In genomic region chr17:27985306-27985705, GRCh38 we compare ENCODE assay signal across 20 cellular contexts. TPM values are rescaled to one million over a fixed set of nuclear protein-coding genes. Genes with fewer than 3 reads are reported as not detected.
A peak's percentile ranks its signal among the peaks of the same experiment; 100 is the strongest.
DNase-seq lines count a peak whose midpoint lies in the region; ATAC-seq and TF ChIP-seq lines count a peak whose summit lies in the region.
"Had no signal": no experiment of that assay in that cellular context is flagged by ENCODE, and none has a peak within 500 bp of the region (broad histone marks: within the 10 kb centered on the region; RNA-seq: fewer than 3 reads in every experiment).

No MANE protein-coding gene starts in this region.

- no peak overlapping the region for H3K4me3 Mint-ChIP-seq in MCF 10A (ENCODE audit: unreplicated experiment)
- H3K4me3 Mint-ChIP-seq: dendritic cell treated with granulocyte-macrophage colony-stimulating factor and Interleukin-4, amounts not matched to agents 40 ng/mL and 50 ng/mL, for 4 days; neural crest cell had no signal

- CTCF ChIA-PET in MCF 10A (lab: Yijun Ruan, JAX) (no interaction called here), GM10248 (lab: Yijun Ruan, JAX) (interaction anchor here (0.9 to 1.5 kb wide), 4 partner anchors 8 to 18 kb away, joined by 3 to 5 read pairs (median 4); no protein-coding TSS in a partner anchor)

- H3K27me3 ChIP-seq in breast epithelium = no peaks in the 10 kb centered on the region
- H3K27me3 ChIP-seq in OCI-LY3 (ENCODE audit: low read depth, low read length) = peaks cover 19% of the 10 kb centered on the region
- H3K27me3 ChIP-seq in gastroesophageal sphincter = peaks cover 10% of the 10 kb centered on the region

- no peaks in the 10 kb centered on the region for H3K4me1 ChIP-seq in breast epithelium
- H3K4me1 ChIP-seq in OCI-LY3 (ENCODE audit: low read length) = peaks cover 9% of the 10 kb centered on the region; the same call in 1 of the 2 replicates
- H3K4me1 ChIP-seq in gastroesophageal sphincter = no peaks in the 10 kb centered on the region

- H2AFZ ChIP-seq in OCI-LY3 (ENCODE audit: low read depth, low read length) = peak overlapping the region; percentile 94

- TF ChIP-seq POLR2A in breast epithelium (IDR thresholded peaks at IDR 0.05) = no peak
- no peak for TF ChIP-seq POLR2A in gastroesophageal sphincter (IDR thresholded peaks at IDR 0.05)

- BruUV-seq in MCF 10A (replicated peaks; lab: Mats Ljungman, UMichigan) = no TSS peak

- H3K9me3 ChIP-seq in breast epithelium = no peaks in the 10 kb centered on the region
- no peaks in the 10 kb centered on the region for H3K9me3 ChIP-seq in OCI-LY3 (ENCODE audit: insufficient read depth, low read length)
- H3K9me3 ChIP-seq in gastroesophageal sphincter = no peaks in the 10 kb centered on the region
- H3K9me3 ChIP-seq: HAP-1 had no signal

- peaks cover 17% of the 10 kb centered on the region for H3K4me1 Mint-ChIP-seq in MCF 10A (ENCODE audit: insufficient read depth, unreplicated experiment)

- H3K4me2 ChIP-seq in OCI-LY3 (ENCODE audit: low read length) = peak overlapping the region; percentile 66
- H3K4me2 ChIP-seq: KMS-11 had no signal

- peak overlapping the region; percentile 45 to 63 for H3K27ac ChIP-seq in breast epithelium
- H3K27ac ChIP-seq in OCI-LY3 (ENCODE audit: low read length) = no peak overlapping the region
- peak overlapping the region in 3 of 4 donors; percentile 20 to 51 (median 50) for H3K27ac ChIP-seq in gastroesophageal sphincter
- H3K27ac ChIP-seq in substantia nigra (ENCODE audit: low read depth, low read length, poor library complexity, severe bottlenecking) = peak overlapping the region; percentile 30
- H3K27ac ChIP-seq: KMS-11 had no signal

- no peak overlapping the region for H3K27ac Mint-ChIP-seq in MCF 10A (ENCODE audit: low read depth, unreplicated experiment)
- H3K27ac Mint-ChIP-seq: CD4-positive, alpha-beta memory T cell; dendritic cell treated with granulocyte-macrophage colony-stimulating factor and Interleukin-4, amounts not matched to agents 40 ng/mL and 50 ng/mL, for 4 days had no signal

- DNase-seq in breast epithelium (ENCODE audit: low spot score in 2 of 2) = no peak
- DNase-seq in MCF 10A (ENCODE audit: unreplicated experiment) = no peak
- DNase-seq in substantia nigra (lab: John Stamatoyannopoulos, UW) = no peak
- DNase-seq in GM10248 (ENCODE audit: extremely low spot score) = no peak
- no peak for DNase-seq in putamen (ENCODE audit: low spot score)
- DNase-seq in activated gamma-delta T cell treated with Interleukin-2 at 50 U/mL for 16 hours = no peak
- DNase-seq: activated CD4-positive, alpha-beta T cell treated with anti-CD3 and anti-CD28 coated beads, Interleukin-2, amount 50 U/mL, for 48 hours; aorta; CD4-positive, alpha-beta memory T cell; NCI-H2081; NCI-H526; SHP77 treated with DMSO at 0.1 percent for 48 hours; stimulated activated naive CD4-positive, alpha-beta T cell treated with Interleukin-2 at 50 U/mL for 16 hours; T1000 had no signal

- H3K36me3 ChIP-seq in breast epithelium (no peaks in the 10 kb centered on the region), OCI-LY3 (replicated peaks; ENCODE audit: low read depth, low read length) (no peaks in the 10 kb centered on the region), gastroesophageal sphincter (no peaks in the 10 kb centered on the region)
- H3K36me3 ChIP-seq: HAP-1 had no signal

- no peak for TF ChIP-seq EP300 in gastroesophageal sphincter (IDR thresholded peaks at IDR 0.05)

- no peaks in the 10 kb centered on the region for H3K27me3 Mint-ChIP-seq in MCF 10A (ENCODE audit: insufficient read depth, unreplicated experiment)

- peaks cover 7% of the 10 kb centered on the region for H3K36me3 Mint-ChIP-seq in MCF 10A (ENCODE audit: insufficient read depth, unreplicated experiment)
- H3K36me3 Mint-ChIP-seq: CD4-positive, alpha-beta memory T cell had no signal

- H4K20me1 ChIP-seq in OCI-LY3 (ENCODE audit: insufficient read depth, low read length) = no peaks in the 10 kb centered on the region

- no peaks in the 10 kb centered on the region for H3K9me3 Mint-ChIP-seq in MCF 10A (ENCODE audit: unreplicated experiment)
- H3K9me3 Mint-ChIP-seq: neural crest cell had no signal

- 21 to 57% methylated on average over 5 to 7 of the region's 7 CpGs for WGBS in gastroesophageal sphincter (ENCODE audit: low coverage in 1 of 2), 2 donors

- no peaks in the 10 kb centered on the region for H3K79me2 ChIP-seq in OCI-LY3 (ENCODE audit: low read length)

- no peak overlapping the region for H3K9ac ChIP-seq in OCI-LY3 (ENCODE audit: low read length)
- H3K9ac ChIP-seq: KMS-11 had no signal

- H3K4me3 ChIP-seq in breast epithelium (no peak overlapping the region), OCI-LY3 (ENCODE audit: low read length) (peak overlapping the region; percentile 55), gastroesophageal sphincter (no peak overlapping the region)
- H3K4me3 ChIP-seq: HAP-1 had no signal

- ATAC-seq in gastroesophageal sphincter = peak; percentile 30

- intact Hi-C loops in breast epithelium (cut with DNase I; ENCODE audit: low total_unique reads) = no loop called here
- intact Hi-C loops in MCF 10A (cut with micrococcal nuclease) = no loop called here

- POLR2A ChIA-PET in MCF 10A (lab: Yijun Ruan, JAX) = no interaction called here
- POLR2A ChIA-PET in GM10248 (lab: Yijun Ruan, JAX) = no interaction called here

- TF ChIP-seq CTCF in breast epithelium (IDR thresholded peaks at IDR 0.05) (no peak), MCF 10A (IDR thresholded peaks at IDR 0.05; ENCODE audit: unreplicated experiment) (no peak), OCI-LY3 (IDR thresholded peaks at IDR 0.05; ENCODE audit: low read depth, low read length) (no peak), gastroesophageal sphincter (IDR thresholded peaks at IDR 0.05) (no peak), GM10248 (IDR thresholded peaks at IDR 0.05; ENCODE audit: control extremely low read depth, extremely low read depth, low read depth, missing control alignments) (no peak)

RNA-seq across cellular contexts. Expression of gene NLK, which starts 57.2 kb away (rescaled TPM):
- 10 to 100 TPM; 19.8 to 35.1 (median 27.5) TPM for total RNA-seq in breast epithelium
- 14.6 and 15.0 TPM in 2 replicates for total RNA-seq in MCF 10A (2022)
- total RNA-seq in gastroesophageal sphincter = 10 to 100 TPM; 12.8 to 16.1 (median 13.8) TPM
